Comparison of ENCODE assay signal across 28 cellular contexts in genomic region chr13:102386461-102386860, GRCh38. TPM values are rescaled to one million over a fixed set of nuclear protein-coding genes. Genes with fewer than 3 reads are reported as not detected.
"Had no signal": no experiment of that assay in that cellular context is flagged by ENCODE, and none has a peak within 500 bp of the region (broad histone marks: within the 10 kb centered on the region; RNA-seq: fewer than 3 reads in every experiment).

No MANE protein-coding gene starts in this region.

- H3K4me3 Mint-ChIP-seq: IgD-negative memory B cell; T-cell; T-helper 1 cell treated with Interleukin-12 subunit alpha and Interleukin-12 subunit beta and Interleukin-4 antibody, amounts not matched to agents 30 μg/mL and 1 μg/mL, for 36 hours had no signal

- DNase-seq: Kasumi-1, MM.1S, NCI-H1048, NCI-H1105, NCI-H1417, NCI-H1436 treated with DMSO at 0.1 percent for 48 hours, NCI-H1694, NCI-H1930, NCI-H2081, NCI-H2107, NCI-H2227 treated with DMSO at 0.1 percent for 48 hours, NCI-H446, NCI-H510A, NCI-H524 treated with DMSO at 0.1 percent for 48 hours, NCI-H69, NCI-H774, Right ventricle myocardium superior, RPMI8226, SIG-M5, SK-N-SH, SW 1271, T-cell had no signal

- H3K4me1 Mint-ChIP-seq: T-cell had no signal

- H3K4me3 ChIP-seq: K562, SJSA1 had no signal

- FAIRE-seq: K562, RCC 7860 had no signal

- H3K4me2 ChIP-seq: KMS-11, SK-N-SH had no signal

- H3K36me3 ChIP-seq: SJSA1 had no signal

- H3K9me3 Mint-ChIP-seq: IgD-negative memory B cell; T-cell; T-helper 1 cell treated with Interleukin-12 subunit alpha and Interleukin-12 subunit beta and Interleukin-4 antibody, amounts not matched to agents 30 μg/mL and 1 μg/mL, for 36 hours had no signal

- ATAC-seq: K562, T-cell had no signal

- H3K4me1 ChIP-seq: SJSA1 had no signal

- H3K9ac ChIP-seq: KMS-11, SK-N-SH had no signal

- H3K27ac ChIP-seq: KMS-11, SJSA1 had no signal

- H3K9me3 ChIP-seq: SJSA1, SK-N-SH had no signal

- H3K36me3 Mint-ChIP-seq: IgD-negative memory B cell, T-cell had no signal

- H3K27ac Mint-ChIP-seq: IgD-negative memory B cell; T-cell; T-helper 1 cell treated with Interleukin-12 subunit alpha and Interleukin-12 subunit beta and Interleukin-4 antibody, amounts not matched to agents 30 μg/mL and 1 μg/mL, for 36 hours had no signal

RNA-seq across cellular contexts. Expression of gene FGF14, which starts 15.4 kb away (rescaled TPM):
- polyA plus RNA-seq: IgD-negative memory B cell, K562 had no signal
